Comparison of ENCODE assay signal across 1 cellular context in the genomic region with DNA sequence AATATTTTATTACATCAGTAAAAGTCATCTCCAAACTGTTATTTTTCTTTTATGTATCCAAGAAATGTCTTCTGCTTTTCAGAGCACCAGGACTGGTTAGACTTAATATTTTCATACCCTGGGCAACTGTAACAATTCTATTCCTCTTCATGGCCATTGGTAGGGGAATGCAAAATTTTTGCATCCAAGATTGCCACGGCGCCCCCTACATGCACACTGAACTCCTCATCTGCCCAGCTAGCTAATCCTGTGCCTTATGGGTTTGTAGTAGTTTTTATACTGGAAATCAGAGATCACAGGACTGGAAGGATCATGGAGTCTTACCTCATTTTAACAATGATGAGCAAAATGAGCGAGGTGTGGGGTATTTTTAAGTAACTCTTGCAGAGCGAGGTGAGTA.
TF ChIP-seq lines count a peak whose summit lies in the region.

No MANE protein-coding gene starts in this region.

TF ChIP-seq in WTC11, 78 proteins besides CTCF, POLR2A, EP300 and RAD21 (continued from another document):
- TF ChIP-seq, protein P1, sequence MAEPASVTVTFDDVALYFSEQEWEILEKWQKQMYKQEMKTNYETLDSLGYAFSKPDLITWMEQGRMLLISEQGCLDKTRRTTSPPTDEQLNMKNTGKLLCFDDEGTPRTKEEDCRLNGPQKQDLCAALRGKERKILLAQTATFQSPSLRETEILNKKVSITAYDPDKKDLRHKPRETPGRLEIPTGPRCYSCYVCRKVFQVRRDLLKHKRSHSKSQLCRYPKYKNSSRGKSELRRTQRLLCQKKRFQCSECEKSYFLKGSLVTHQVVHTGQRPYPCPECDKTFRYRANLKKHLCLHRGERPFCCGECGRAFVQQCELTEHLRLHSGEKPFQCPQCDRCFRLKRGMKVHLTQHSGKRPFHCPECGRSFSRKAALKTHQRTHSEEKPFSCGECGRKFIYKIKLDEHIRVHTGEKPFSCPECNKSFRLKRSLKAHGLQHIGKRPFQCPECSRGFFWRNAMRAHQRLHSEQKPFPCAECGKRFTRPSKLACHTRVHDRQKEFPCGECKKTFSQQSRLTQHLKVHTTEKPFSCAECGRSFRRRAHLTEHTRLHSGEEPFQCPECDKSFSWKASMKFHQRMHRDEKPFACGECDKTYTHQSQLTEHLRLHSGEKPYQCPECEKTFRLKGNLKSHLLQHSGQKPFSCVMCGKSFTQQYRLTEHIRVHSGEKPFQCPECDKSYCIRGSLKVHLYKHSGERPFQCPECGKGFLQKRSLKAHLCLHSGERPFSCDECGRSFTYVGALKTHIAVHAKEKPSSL (CRISPR knock-in tag; conservative IDR thresholded peaks at IDR 0.05), result no peak
